In the genomic region with DNA sequence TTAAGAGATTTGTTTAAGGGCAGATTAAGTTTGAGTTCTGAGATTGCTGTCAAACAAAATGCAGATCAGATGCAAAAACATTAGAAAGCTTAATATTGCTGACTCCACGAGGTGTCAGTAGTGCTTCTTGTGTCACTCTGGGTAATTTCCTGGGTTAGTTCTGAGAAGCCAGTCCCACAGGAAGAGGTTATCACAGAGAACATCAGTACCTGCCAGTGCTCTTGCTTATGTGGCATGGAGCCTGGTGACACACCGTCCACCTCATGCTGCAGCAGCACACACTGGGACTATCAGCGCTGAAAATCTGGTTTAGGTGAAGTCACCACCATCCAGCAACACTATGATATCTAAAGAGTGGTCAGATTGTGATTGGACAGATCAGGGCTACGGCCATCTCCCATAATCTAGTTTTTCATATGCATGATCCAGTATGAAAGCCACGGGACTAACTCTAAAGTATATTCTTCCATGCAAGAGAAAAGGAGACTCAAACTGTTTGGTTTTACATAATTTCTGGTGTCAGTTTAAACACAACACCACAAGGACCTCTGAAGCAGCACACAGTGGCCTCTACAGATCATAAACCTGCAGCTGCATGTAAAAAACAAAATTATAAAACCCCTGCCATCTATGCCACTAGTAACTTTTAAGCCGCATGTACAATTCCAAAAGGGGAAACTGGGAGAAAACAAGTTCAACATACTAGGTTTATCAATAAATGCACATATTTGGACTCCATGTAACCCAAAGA, we compare ENCODE assay signal across 8 cellular contexts. TPM values are rescaled to one million over a fixed set of nuclear protein-coding genes. Genes with fewer than 3 reads are reported as not detected.
DNase-seq lines count a peak whose midpoint lies in the region; ATAC-seq and TF ChIP-seq lines count a peak whose summit lies in the region.

No MANE protein-coding gene starts in this region.

- H3K9ac ChIP-seq in GM23248 (no peak overlapping the region), smooth muscle cell (ENCODE audit: low read depth) (no peak overlapping the region)

- H2AFZ ChIP-seq in GM23248 (no peak overlapping the region), smooth muscle cell (ENCODE audit: low read depth) (no peak overlapping the region)

- ATAC-seq in WTC11 (peak; percentile 85), mucosa of descending colon (peak; percentile 93)

- no peak overlapping the region for H3K4me3 ChIP-seq in GM12875 (ENCODE audit: low read depth, low read length)
- H3K4me3 ChIP-seq in GM23248, result no peak overlapping the region
- no peak overlapping the region for H3K4me3 ChIP-seq in mucosa of descending colon
- no peak overlapping the region for H3K4me3 ChIP-seq in tibial nerve
- no peak overlapping the region for H3K4me3 ChIP-seq in smooth muscle cell

- H3K4me3 Mint-ChIP-seq in WTC11, result no peak overlapping the region

- H3K4me1 ChIP-seq in GM23248 (ENCODE audit: insufficient read depth) (peaks cover 19% of the 10 kb centered on the region), mucosa of descending colon (ENCODE audit: low read depth) (peaks cover 9% of the 10 kb centered on the region), tibial nerve (no peaks in the 10 kb centered on the region), smooth muscle cell (ENCODE audit: low read depth) (no peaks in the 10 kb centered on the region)

- no peaks in the 10 kb centered on the region for H3K27me3 ChIP-seq in GM23248 (replicated peaks; ENCODE audit: insufficient read depth)
- H3K27me3 ChIP-seq in tibial nerve, result no peaks in the 10 kb centered on the region
- H3K27me3 ChIP-seq in smooth muscle cell (ENCODE audit: low read depth), result no peaks in the 10 kb centered on the region

- no peaks in the 10 kb centered on the region for H4K20me1 ChIP-seq in GM23248 (ENCODE audit: insufficient read depth)
- peaks cover 2% of the 10 kb centered on the region for H4K20me1 ChIP-seq in smooth muscle cell (ENCODE audit: low read depth)

- H3F3A ChIP-seq in GM23248 (ENCODE audit: insufficient read depth), result peaks cover 30% of the 10 kb centered on the region
- H3F3A ChIP-seq in smooth muscle cell (ENCODE audit: low read depth), result no peaks in the 10 kb centered on the region

- CTCF ChIA-PET in WTC11 (lab: Charles Lee), result interaction anchor here (0.6 to 1.4 kb wide), 5 partner anchors 74 to 404 kb away, joined by 3 to 5 read pairs (median 3); no protein-coding TSS in a partner anchor

- no peak overlapping the region for H3K27ac ChIP-seq in GM23248
- peak overlapping the region; percentile 52 for H3K27ac ChIP-seq in KOPT-K1 (ENCODE audit: low read depth, low read length, poor library complexity, severe bottlenecking)
- peak overlapping the region; percentile 76 for H3K27ac ChIP-seq in caudate nucleus (ENCODE audit: low read depth, low read length)
- H3K27ac ChIP-seq in tibial nerve, result no peak overlapping the region
- H3K27ac ChIP-seq in smooth muscle cell (ENCODE audit: low read depth), result no peak overlapping the region

- in situ Hi-C loops in GM23248 (cut with MboI), result loop anchor here (25.0 kb wide), 1 partner anchor 406 kb away; no protein-coding TSS in a partner anchor

- POLR2A ChIA-PET in WTC11 (lab: Charles Lee), result no interaction called here

- H3K9me3 Mint-ChIP-seq in WTC11, result no peaks in the 10 kb centered on the region

- H3K9me2 ChIP-seq in GM23248 (ENCODE audit: insufficient read depth), result no peaks in the 10 kb centered on the region

- H3K27me3 Mint-ChIP-seq in WTC11 (ENCODE audit: low read depth), result no peaks in the 10 kb centered on the region

- H3K9me3 ChIP-seq in GM23248 (ENCODE audit: low read depth), result no peaks in the 10 kb centered on the region
- no peaks in the 10 kb centered on the region for H3K9me3 ChIP-seq in KOPT-K1 (ENCODE audit: insufficient read depth, low read length, poor library complexity, severe bottlenecking)
- no peaks in the 10 kb centered on the region for H3K9me3 ChIP-seq in mucosa of descending colon
- H3K9me3 ChIP-seq in tibial nerve, result no peaks in the 10 kb centered on the region
- H3K9me3 ChIP-seq in smooth muscle cell (replicated peaks; ENCODE audit: low read depth), result no peaks in the 10 kb centered on the region

- H3K4me1 Mint-ChIP-seq in WTC11, result peaks cover 13% of the 10 kb centered on the region

- H3K36me3 Mint-ChIP-seq in WTC11, result peaks cover 14% of the 10 kb centered on the region

- peaks cover 5% of the 10 kb centered on the region; the same call in 1 of the 2 replicates for H3K36me3 ChIP-seq in GM23248 (ENCODE audit: low read depth)
- peaks cover 28% of the 10 kb centered on the region for H3K36me3 ChIP-seq in KOPT-K1 (ENCODE audit: insufficient read depth, low read length)
- no peaks in the 10 kb centered on the region for H3K36me3 ChIP-seq in mucosa of descending colon (ENCODE audit: low read depth)
- H3K36me3 ChIP-seq in tibial nerve, result peaks cover 0 to 44% (median 0%) of the 10 kb centered on the region in 3 donors
- H3K36me3 ChIP-seq in smooth muscle cell (ENCODE audit: low read depth), result no peaks in the 10 kb centered on the region

- H3K4me2 ChIP-seq in GM23248 (ENCODE audit: unreplicated experiment), result no peak overlapping the region
- no peak overlapping the region for H3K4me2 ChIP-seq in smooth muscle cell

- TF ChIP-seq POLR2A in tibial nerve (IDR thresholded peaks at IDR 0.05), result no peak

- H3K79me2 ChIP-seq in GM23248 (ENCODE audit: insufficient read depth) (no peaks in the 10 kb centered on the region), smooth muscle cell (ENCODE audit: low read depth) (no peaks in the 10 kb centered on the region)

- WGBS in GM23248 (ENCODE audit: low coverage in 1 of 2, low lambda C conversion rate in 2 of 2, missing lambda C conversion rate in 2 of 2), 2 experiments, result 59 to 61% methylated on average over 6 of the region's 6 CpGs
- 58 to 59% methylated on average over 6 of the region's 6 CpGs for WGBS in tibial nerve, 2 donors
- WGBS in smooth muscle cell (ENCODE audit: low lambda C conversion rate), result 75% methylated on average over 6 of the region's 6 CpGs

- DNase-seq in GM23248, result peak; percentile 65
- DNase-seq in WTC11 (ENCODE audit: low spot score), result no peak
- peak in 4 of 61 donors; percentile 38 to 75 (median 60) for DNase-seq in caudate nucleus (lab: John Stamatoyannopoulos, UW)
- peak in 1 of 3 donors; percentile 50 for DNase-seq in mucosa of descending colon
- no peak for DNase-seq in tibial nerve (ENCODE audit: low spot score in 2 of 2)
- DNase-seq in smooth muscle cell (lab: John Stamatoyannopoulos, UW; ENCODE audit: unreplicated experiment), result no peak

- peak overlapping the region; percentile 82 for H3K27ac Mint-ChIP-seq in WTC11

- intact Hi-C loops in mucosa of descending colon (cut with DNase I, micrococcal nuclease), result no loop called here

- TF ChIP-seq EP300 in tibial nerve (IDR thresholded peaks at IDR 0.05), result no peak

- TF ChIP-seq CTCF in GM12875 (IDR thresholded peaks at IDR 0.05; ENCODE audit: borderline replicate concordance, insufficient read depth, low read depth, low read length), result peak; percentile 51
- TF ChIP-seq CTCF in WTC11 (IDR thresholded peaks at IDR 0.05), result no peak
- TF ChIP-seq CTCF in mucosa of descending colon (IDR thresholded peaks at IDR 0.05), result no peak
- TF ChIP-seq CTCF in tibial nerve (IDR thresholded peaks at IDR 0.05), result peak in 3 of 5 experiments; percentile 18 to 26 (median 23)
- no peak for TF ChIP-seq CTCF in smooth muscle cell (IDR thresholded peaks at IDR 0.05; ENCODE audit: borderline replicate concordance, insufficient read depth, poor library complexity, severe bottlenecking)

TF ChIP-seq in WTC11, 78 proteins besides CTCF, POLR2A, EP300 and RAD21 (continues in another document):
- TF ChIP-seq ZNF671 (CRISPR knock-in tag; IDR thresholded peaks at IDR 0.05), result no peak
- no peak for TF ChIP-seq TP53 (CRISPR knock-in tag; IDR thresholded peaks at IDR 0.05)
- TF ChIP-seq GTF2I (CRISPR knock-in tag; conservative IDR thresholded peaks at IDR 0.05), result no peak
- no peak for TF ChIP-seq GRHL2 (CRISPR knock-in tag; IDR thresholded peaks at IDR 0.05; ENCODE audit: insufficient replicate concordance, severe bottlenecking)
- no peak for TF ChIP-seq ZNF396 (CRISPR knock-in tag; IDR thresholded peaks at IDR 0.05; ENCODE audit: borderline replicate concordance)
- TF ChIP-seq, protein P1, sequence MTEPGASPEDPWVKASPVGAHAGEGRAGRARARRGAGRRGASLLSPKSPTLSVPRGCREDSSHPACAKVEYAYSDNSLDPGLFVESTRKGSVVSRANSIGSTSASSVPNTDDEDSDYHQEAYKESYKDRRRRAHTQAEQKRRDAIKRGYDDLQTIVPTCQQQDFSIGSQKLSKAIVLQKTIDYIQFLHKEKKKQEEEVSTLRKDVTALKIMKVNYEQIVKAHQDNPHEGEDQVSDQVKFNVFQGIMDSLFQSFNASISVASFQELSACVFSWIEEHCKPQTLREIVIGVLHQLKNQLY (CRISPR knock-in tag; IDR thresholded peaks at IDR 0.05), result no peak
- TF ChIP-seq NR1H2 (CRISPR knock-in tag; IDR thresholded peaks at IDR 0.05), result no peak
- no peak for TF ChIP-seq CREM (CRISPR knock-in tag; IDR thresholded peaks at IDR 0.05)
- no peak for TF ChIP-seq CBFB (CRISPR knock-in tag; IDR thresholded peaks at IDR 0.05; ENCODE audit: low read depth)
- no peak for TF ChIP-seq SMAD4 (CRISPR knock-in tag; IDR thresholded peaks at IDR 0.05)
- no peak for TF ChIP-seq NR3C1 (CRISPR knock-in tag; conservative IDR thresholded peaks at IDR 0.05; ENCODE audit: low read depth)
- TF ChIP-seq RELA (CRISPR knock-in tag; IDR thresholded peaks at IDR 0.05; ENCODE audit: borderline replicate concordance), result no peak
- TF ChIP-seq, protein P2, sequence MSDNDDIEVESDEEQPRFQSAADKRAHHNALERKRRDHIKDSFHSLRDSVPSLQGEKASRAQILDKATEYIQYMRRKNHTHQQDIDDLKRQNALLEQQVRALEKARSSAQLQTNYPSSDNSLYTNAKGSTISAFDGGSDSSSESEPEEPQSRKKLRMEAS (CRISPR knock-in tag; IDR thresholded peaks at IDR 0.05), result no peak

RNA-seq across cellular contexts. Expression of a gene that starts 36.1 kb away (rescaled TPM):
- not detected in 2 replicates for total RNA-seq in GM23248 (2014; rRNA removed; shearing (Covaris generic))
- polyA plus RNA-seq in GM23248 (2016; fragmentation: Nextera tagmentation; extraction: Ambion mirVana) (not detected in 2 replicates), smooth muscle cell (0.26 and 0.69 TPM in 2 replicates)
- total RNA-seq in WTC11 (2021) (22.5 to 25.3 TPM (median 22.9 TPM) in 3 replicates), mucosa of descending colon (10 to 100 TPM; 46.6 to 90.0 (median 81.6) TPM), tibial nerve (10 to 100 TPM in 3 of 4 donors, 1 to 10 TPM in 1; 9.8 to 39.3 (median 12.6) TPM), smooth muscle cell (1.5 TPM in 2 replicates)

Comparison
In these comparisons a context has a peak if more than half of its experiments do, and no peak if none do; other contexts are left out.
1. CTCF ChIP-seq: peak in GM12875 (single experiment) and tibial nerve (3 of 5); none in WTC11 (single experiment), mucosa of descending colon (single experiment) and smooth muscle cell (single experiment).
2. H3K27ac ChIP-seq: peak in KOPT-K1 (single experiment) and caudate nucleus (single experiment); none in GM23248 (single experiment), tibial nerve (0 of 4) and smooth muscle cell (single experiment).